In genomic region chr13:99227331-99227900, GRCh38 we compare ENCODE assay signal across 14 cellular contexts. TPM values are rescaled to one million over a fixed set of nuclear protein-coding genes. Genes with fewer than 3 reads are reported as not detected.
DNase-seq lines count a peak whose midpoint lies in the region; ATAC-seq and TF ChIP-seq lines count a peak whose summit lies in the region.
"Had no signal": no experiment of that assay in that cellular context is flagged by ENCODE, and none has a peak within 500 bp of the region (broad histone marks: within the 10 kb centered on the region; RNA-seq: fewer than 3 reads in every experiment).

No MANE protein-coding gene starts in this region.

- H3K4me1 Mint-ChIP-seq in CD14-positive monocyte (peaks cover 91% of the 10 kb centered on the region), T-cell (peaks cover 87 to 90% (median 87%) of the 10 kb centered on the region in 3 donors), memory B cell (peaks cover 55% of the 10 kb centered on the region)

- no peak for ATAC-seq in T-cell (replicated peaks in 1 of 4)
- no peak for ATAC-seq in memory B cell (ENCODE audit: low read depth)
- ATAC-seq in HG02759 (IDR thresholded peaks at IDR 0.05; ENCODE audit: unreplicated experiment), result no peak
- ATAC-seq: HCT116, heart left ventricle, left cardiac atrium had no signal

- H3K4me3 Mint-ChIP-seq in CD14-positive monocyte (peak overlapping the region in 1 of 2 donors; percentile 5), T-cell (peak overlapping the region in 2 of 3 donors; percentile 14 to 48), memory B cell (peak overlapping the region; percentile 21)

- H3K36me3 Mint-ChIP-seq in CD14-positive monocyte (peaks cover 6 to 12% of the 10 kb centered on the region in 2 donors), T-cell (peaks cover 34% of the 10 kb centered on the region), memory B cell (peaks cover 9% of the 10 kb centered on the region)

- DNase-seq in CD14-positive monocyte (ENCODE audit: low spot score), result no peak
- peak; percentile 17 for DNase-seq in EH (ENCODE audit: low read depth)
- DNase-seq in T-cell, result no peak
- DNase-seq in memory B cell (ENCODE audit: low spot score in 2 of 2), result no peak
- DNase-seq in NCI-H1048 (lab: John Stamatoyannopoulos, UW), result no peak
- DNase-seq in NCI-H1417 treated with DMSO at 0.1 percent for 48 hours (lab: John Stamatoyannopoulos, UW), result no peak
- DNase-seq in H4 (ENCODE audit: low spot score), result no peak
- DNase-seq: activated effector memory CD4-positive, alpha-beta T cell treated with Interleukin-2 at 50 U/mL for 16 hours; heart left ventricle; left cardiac atrium had no signal

- TF ChIP-seq CTCF in CD14-positive monocyte (IDR thresholded peaks at IDR 0.05), result no peak

- H3K27me3 Mint-ChIP-seq in CD14-positive monocyte (ENCODE audit: low read depth in 3 of 3), result peaks cover 0 to 3% (median 0%) of the 10 kb centered on the region in 3 donors
- H3K27me3 Mint-ChIP-seq in T-cell, result no peaks in the 10 kb centered on the region
- no peaks in the 10 kb centered on the region for H3K27me3 Mint-ChIP-seq in memory B cell

- H3K9me3 Mint-ChIP-seq in CD14-positive monocyte, result no peaks in the 10 kb centered on the region
- H3K9me3 Mint-ChIP-seq in T-cell, result peaks cover 0 to 7% (median 5%) of the 10 kb centered on the region in 3 donors
- H3K9me3 Mint-ChIP-seq in memory B cell, result peaks cover 2% of the 10 kb centered on the region

- CTCF ChIA-PET in T-cell (lab: Charles Lee), result no interaction called here

- POLR2A ChIA-PET in T-cell (lab: Charles Lee), result no interaction called here

- H3K27ac Mint-ChIP-seq in CD14-positive monocyte (peak overlapping the region; percentile 87 to 98 (median 94)), T-cell (peak overlapping the region; percentile 83 to 94), memory B cell (peak overlapping the region; percentile 6)

- intact Hi-C loops in CD14-positive monocyte (cut with micrococcal nuclease), result loop anchor here (5.0 to 10.0 kb wide), 2 partner anchors 35 to 653 kb away; partner anchors contain the start of gene STK24 (in 1 of the 2)

RNA-seq across cellular contexts. Expression of gene UBAC2, which starts 26.8 kb away (rescaled TPM):
- 100 to 1,000 TPM in 1 of 2 donors, 10 to 100 TPM in 1; 96.7 to 113 TPM for polyA plus RNA-seq in CD14-positive monocyte
- total RNA-seq in T-cell, result 10 to 100 TPM; 83.3 to 99.3 (median 84.9) TPM
- total RNA-seq in H4 (2014; rRNA removed; shearing (Covaris generic)), result 24.0 and 29.8 TPM in 2 replicates

RNA-seq across cellular contexts. Expression of gene GPR18, which starts 30.8 kb away (rescaled TPM):
- 1 to 10 TPM; 1.7 to 2.2 TPM for polyA plus RNA-seq in CD14-positive monocyte
- total RNA-seq in T-cell, result 10 to 100 TPM; 15.2 to 26.7 (median 16.7) TPM
- not detected in 2 replicates for total RNA-seq in H4 (2014; rRNA removed; shearing (Covaris generic))
- total RNA-seq: cardiac muscle cell, left cardiac atrium, myocyte had no signal

Comparison
In these comparisons a context has a peak if more than half of its experiments do, and no peak if none do; other contexts are left out.
1. H3K27ac Mint-ChIP-seq: peak in every context shown above with its lines; median percentile 94 in CD14-positive monocyte; 88 in T-cell; 6 in memory B cell.
2. RNA of gene GPR18, which starts 30.8 kb away (total RNA-seq): 15.2 to 26.7 TPM in T-cell; not detected in H4; every median in the first group is over 10 times any median in the second.